25 cellular contexts compared by ENCODE assay signal in genomic region chr2:189437931-189438330, GRCh38.
"Had no signal": no experiment of that assay in that cellular context is flagged by ENCODE, and none has a peak within 500 bp of the region (broad histone marks: within the 10 kb centered on the region; RNA-seq: fewer than 3 reads in every experiment).

No MANE protein-coding gene starts in this region.

- H3K4me3 Mint-ChIP-seq: activated CD8-positive, alpha-beta T cell treated with anti-CD3 and anti-CD28 coated beads for 36 hours; activated naive CD8-positive, alpha-beta T cell treated with anti-CD3 and anti-CD28 coated beads, Interleukin-2, amount 10 ng/mL, durations not matched to agents 7 days and 5 days; activated T-cell treated with anti-CD3 and anti-CD28 coated beads, Interleukin-2, amount 50 U/mL, for 72 hours; T-cell had no signal

- H3K27ac Mint-ChIP-seq: activated CD8-positive, alpha-beta T cell treated with anti-CD3 and anti-CD28 coated beads for 36 hours; activated naive CD8-positive, alpha-beta T cell treated with anti-CD3 and anti-CD28 coated beads, Interleukin-2, amount 10 ng/mL, durations not matched to agents 7 days and 5 days; activated T-cell treated with anti-CD3 and anti-CD28 coated beads, Interleukin-2, amount 50 U/mL, for 72 hours; activated T-helper 2 cell treated with anti-CD3 and anti-CD28 coated beads, Interferon-gamma antibody, Interleukin-2, Interleukin-4, amounts not matched to agents 10 μg/mL and 5 μg/mL and 100 μg/mL, durations not matched to agents 14 hours and 24 hours and 36 hours; T-cell had no signal

- ATAC-seq: activated CD4-positive, CD25-positive, alpha-beta regulatory T cell treated with anti-CD3 and anti-CD28 coated beads, Interleukin-2, amount 50 U/mL, for 24 hours; activated CD8-positive, alpha-beta T cell treated with anti-CD3 and anti-CD28 coated beads for 36 hours; activated T-cell treated with anti-CD3 and anti-CD28 coated beads, Interleukin-2, amount 50 U/mL, for 72 hours; T-cell had no signal

- DNase-seq: activated CD4-positive, alpha-beta T cell treated with anti-CD3 and anti-CD28 coated beads for 4 hours; activated CD8-positive, alpha-beta memory T cell treated with anti-CD3 and anti-CD28 coated beads, Interleukin-2, amount 50 U/mL, for 4 hours; activated CD8-positive, alpha-beta T cell treated with anti-CD3 and anti-CD28 coated beads for 36 hours; activated gamma-delta T cell treated with Interleukin-2 at 50 U/mL for 16 hours; activated naive CD4-positive, alpha-beta T cell treated with anti-CD3 and anti-CD28 coated beads, Interleukin-2, amount 50 U/mL, for 16 hours; activated naive CD8-positive, alpha-beta T cell treated with anti-CD3 and anti-CD28 coated beads, Interleukin-2, amount 10 ng/mL, durations not matched to agents 7 days and 5 days; activated T-cell treated with anti-CD3 and anti-CD28 coated beads, Interleukin-2, amount 50 U/mL, for 72 hours; adrenal gland; anterior cingulate cortex; cerebellar nuclear complex; IMR-90; Kasumi-1; KBM-7; NCI-H1105 treated with DMSO at 0.1 percent for 48 hours; NCI-H1436 treated with DMSO at 0.1 percent for 48 hours; NCI-H187; NCI-H2081 treated with DMSO at 0.1 percent for 48 hours; NCI-H446; NCI-H524; Peyer's patch; SHP77; T-cell; T1000 had no signal

- H3K36me3 Mint-ChIP-seq: T-cell had no signal

- H3K9me3 Mint-ChIP-seq: activated CD8-positive, alpha-beta T cell treated with anti-CD3 and anti-CD28 coated beads for 36 hours; activated T-helper 2 cell treated with anti-CD3 and anti-CD28 coated beads, Interferon-gamma antibody, Interleukin-2, Interleukin-4, amounts not matched to agents 10 μg/mL and 5 μg/mL and 100 μg/mL, durations not matched to agents 14 hours and 24 hours and 36 hours; T-cell had no signal

- H3K27me3 Mint-ChIP-seq: activated CD8-positive, alpha-beta T cell treated with anti-CD3 and anti-CD28 coated beads for 36 hours; activated naive CD8-positive, alpha-beta T cell treated with anti-CD3 and anti-CD28 coated beads, Interleukin-2, amount 10 ng/mL, durations not matched to agents 7 days and 5 days had no signal
